Comparison of ENCODE assay signal across 1 cellular context in the genomic region with DNA sequence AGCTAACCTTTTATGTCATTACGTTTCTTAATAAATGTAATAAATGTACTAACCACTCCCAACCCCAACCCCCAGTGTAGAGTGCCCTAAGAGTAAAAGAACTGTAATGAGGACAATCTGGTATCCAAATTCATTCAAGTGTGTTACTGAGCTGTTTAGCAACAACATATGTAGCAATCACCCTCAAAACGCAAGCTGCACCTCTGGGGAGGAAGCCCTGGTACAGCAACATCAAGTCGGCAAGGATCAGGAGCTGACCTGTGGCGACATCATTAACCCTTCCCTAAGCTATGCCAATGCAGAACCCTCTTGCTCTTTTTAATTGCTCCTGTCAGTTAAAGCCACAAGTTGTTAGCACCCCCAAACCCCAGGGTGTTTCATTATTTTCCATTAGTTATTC.
TF ChIP-seq lines count a peak whose summit lies in the region.

No MANE protein-coding gene starts in this region.

TF ChIP-seq in HCT116, 20 proteins besides CTCF, POLR2A, EP300 and RAD21:
- TF ChIP-seq, protein P1, sequence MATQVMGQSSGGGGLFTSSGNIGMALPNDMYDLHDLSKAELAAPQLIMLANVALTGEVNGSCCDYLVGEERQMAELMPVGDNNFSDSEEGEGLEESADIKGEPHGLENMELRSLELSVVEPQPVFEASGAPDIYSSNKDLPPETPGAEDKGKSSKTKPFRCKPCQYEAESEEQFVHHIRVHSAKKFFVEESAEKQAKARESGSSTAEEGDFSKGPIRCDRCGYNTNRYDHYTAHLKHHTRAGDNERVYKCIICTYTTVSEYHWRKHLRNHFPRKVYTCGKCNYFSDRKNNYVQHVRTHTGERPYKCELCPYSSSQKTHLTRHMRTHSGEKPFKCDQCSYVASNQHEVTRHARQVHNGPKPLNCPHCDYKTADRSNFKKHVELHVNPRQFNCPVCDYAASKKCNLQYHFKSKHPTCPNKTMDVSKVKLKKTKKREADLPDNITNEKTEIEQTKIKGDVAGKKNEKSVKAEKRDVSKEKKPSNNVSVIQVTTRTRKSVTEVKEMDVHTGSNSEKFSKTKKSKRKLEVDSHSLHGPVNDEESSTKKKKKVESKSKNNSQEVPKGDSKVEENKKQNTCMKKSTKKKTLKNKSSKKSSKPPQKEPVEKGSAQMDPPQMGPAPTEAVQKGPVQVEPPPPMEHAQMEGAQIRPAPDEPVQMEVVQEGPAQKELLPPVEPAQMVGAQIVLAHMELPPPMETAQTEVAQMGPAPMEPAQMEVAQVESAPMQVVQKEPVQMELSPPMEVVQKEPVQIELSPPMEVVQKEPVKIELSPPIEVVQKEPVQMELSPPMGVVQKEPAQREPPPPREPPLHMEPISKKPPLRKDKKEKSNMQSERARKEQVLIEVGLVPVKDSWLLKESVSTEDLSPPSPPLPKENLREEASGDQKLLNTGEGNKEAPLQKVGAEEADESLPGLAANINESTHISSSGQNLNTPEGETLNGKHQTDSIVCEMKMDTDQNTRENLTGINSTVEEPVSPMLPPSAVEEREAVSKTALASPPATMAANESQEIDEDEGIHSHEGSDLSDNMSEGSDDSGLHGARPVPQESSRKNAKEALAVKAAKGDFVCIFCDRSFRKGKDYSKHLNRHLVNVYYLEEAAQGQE (IDR thresholded peaks at IDR 0.05; ENCODE audit: low read depth), result no peak
- no peak for TF ChIP-seq SRF (IDR thresholded peaks at IDR 0.05; ENCODE audit: low read depth)
